ENCODE assay signal across 9 cellular contexts in genomic region chr20:49750611-49751396, GRCh38. TPM values are rescaled to one million over a fixed set of nuclear protein-coding genes. Genes with fewer than 3 reads are reported as not detected.
DNase-seq lines count a peak whose midpoint lies in the region; ATAC-seq, FAIRE-seq and TF ChIP-seq lines count a peak whose summit lies in the region.
"Had no signal": no experiment of that assay in that cellular context is flagged by ENCODE, and none has a peak within 500 bp of the region (broad histone marks: within the 10 kb centered on the region; RNA-seq: fewer than 3 reads in every experiment).

No MANE protein-coding gene starts in this region.

- intact Hi-C loops in left colon (cut with DNase I, micrococcal nuclease), result no loop called here
- intact Hi-C loops in activated T-helper 2 cell treated with anti-CD3 and anti-CD28 coated beads, Interferon-gamma antibody, Interleukin-2, Interleukin-4, amounts not matched to agents 10 μg/mL and 5 μg/mL and 100 μg/mL, durations not matched to agents 14 hours and 24 hours and 36 hours (cut with micrococcal nuclease), result no loop called here

- peaks cover 24% of the 10 kb centered on the region for H3K27me3 Mint-ChIP-seq in activated T-helper 2 cell treated with anti-CD3 and anti-CD28 coated beads, Interferon-gamma antibody, Interleukin-2, Interleukin-4, amounts not matched to agents 10 μg/mL and 5 μg/mL and 100 μg/mL, durations not matched to agents 14 hours and 24 hours and 36 hours (ENCODE audit: low read depth)

- no peak overlapping the region for H3K27ac Mint-ChIP-seq in activated T-helper 2 cell treated with anti-CD3 and anti-CD28 coated beads, Interferon-gamma antibody, Interleukin-2, Interleukin-4, amounts not matched to agents 10 μg/mL and 5 μg/mL and 100 μg/mL, durations not matched to agents 14 hours and 24 hours and 36 hours

- H3K9me3 Mint-ChIP-seq in activated T-helper 2 cell treated with anti-CD3 and anti-CD28 coated beads, Interferon-gamma antibody, Interleukin-2, Interleukin-4, amounts not matched to agents 10 μg/mL and 5 μg/mL and 100 μg/mL, durations not matched to agents 14 hours and 24 hours and 36 hours, result no peaks in the 10 kb centered on the region
- H3K9me3 Mint-ChIP-seq: activated T-cell treated with anti-CD3 and anti-CD28 coated beads, Interleukin-2, amount 50 U/mL, for 4 hours had no signal

- DNase-seq in GM12892 (ENCODE audit: insufficient read length) (no peak), left colon (peak in 1 of 2 donors; percentile 46), superior temporal gyrus (ENCODE audit: extremely low spot score) (no peak), NCI-H226 (no peak), NCI-H1417 (lab: John Stamatoyannopoulos, UW) (no peak)
- no peak for DNase-seq in activated T-helper 2 cell treated with anti-CD3 and anti-CD28 coated beads, Interferon-gamma antibody, Interleukin-2, Interleukin-4, amounts not matched to agents 10 μg/mL and 5 μg/mL and 100 μg/mL, durations not matched to agents 14 hours and 24 hours and 36 hours (ENCODE audit: low spot score)
- DNase-seq: activated T-cell treated with anti-CD3 and anti-CD28 coated beads, Interleukin-2, amount 50 U/mL, for 4 hours had no signal

- TF ChIP-seq POLR2A in GM12892 (IDR thresholded peaks at IDR 0.05; ENCODE audit: low read depth, low read length), result no peak

- peaks cover 9% of the 10 kb centered on the region for H3K4me1 Mint-ChIP-seq in activated T-helper 2 cell treated with anti-CD3 and anti-CD28 coated beads, Interferon-gamma antibody, Interleukin-2, Interleukin-4, amounts not matched to agents 10 μg/mL and 5 μg/mL and 100 μg/mL, durations not matched to agents 14 hours and 24 hours and 36 hours (ENCODE audit: low read depth)

- no peak overlapping the region for H3K4me3 Mint-ChIP-seq in activated T-helper 2 cell treated with anti-CD3 and anti-CD28 coated beads, Interferon-gamma antibody, Interleukin-2, Interleukin-4, amounts not matched to agents 10 μg/mL and 5 μg/mL and 100 μg/mL, durations not matched to agents 14 hours and 24 hours and 36 hours (ENCODE audit: low read depth)
- H3K4me3 Mint-ChIP-seq: activated T-cell treated with anti-CD3 and anti-CD28 coated beads, Interleukin-2, amount 50 U/mL, for 4 hours had no signal

- FAIRE-seq in GM12892 (lab: Jason Lieb, UNC), result peak; percentile 77

- no peaks in the 10 kb centered on the region for H3K36me3 Mint-ChIP-seq in activated T-helper 2 cell treated with anti-CD3 and anti-CD28 coated beads, Interferon-gamma antibody, Interleukin-2, Interleukin-4, amounts not matched to agents 10 μg/mL and 5 μg/mL and 100 μg/mL, durations not matched to agents 14 hours and 24 hours and 36 hours (ENCODE audit: low read depth)

- ATAC-seq in GM21381 (IDR thresholded peaks at IDR 0.05; ENCODE audit: unreplicated experiment) (peak; percentile 77), HG03521 (IDR thresholded peaks at IDR 0.05; ENCODE audit: unreplicated experiment) (peak; percentile 62), left colon (peak; percentile 26)

RNA-seq across cellular contexts. Expression of gene B4GALT5, which starts 37.1 kb away (rescaled TPM):
- polyA plus RNA-seq in GM12892 (2012; ENCODE audit: missing spikeins), result 19.3 TPM
- 10 to 100 TPM; 58.1 to 64.8 TPM for total RNA-seq in left colon
- total RNA-seq in activated T-helper 2 cell treated with anti-CD3 and anti-CD28 coated beads, Interferon-gamma antibody, Interleukin-2, Interleukin-4, amounts not matched to agents 10 μg/mL and 5 μg/mL and 100 μg/mL, durations not matched to agents 14 hours and 24 hours and 36 hours, result 39.4 TPM in 2 replicates

Comparison
In these comparisons a context has a peak if more than half of its experiments do, and no peak if none do; other contexts are left out.
1. ATAC-seq: peak in every context shown above with its lines; median percentile 77 in GM21381; 62 in HG03521; 26 in left colon.